ENCODE assay signal across 20 cellular contexts in genomic region chr5:96717874-96718273, GRCh38. TPM values are rescaled to one million over a fixed set of nuclear protein-coding genes. Genes with fewer than 3 reads are reported as not detected.
DNase-seq lines count a peak whose midpoint lies in the region; ATAC-seq and TF ChIP-seq lines count a peak whose summit lies in the region.
"Had no signal": no experiment of that assay in that cellular context is flagged by ENCODE, and none has a peak within 500 bp of the region (broad histone marks: within the 10 kb centered on the region; RNA-seq: fewer than 3 reads in every experiment).

No MANE protein-coding gene starts in this region.

- intact Hi-C loops in activated CD4-positive, alpha-beta T cell treated with anti-CD3 and anti-CD28 coated beads, Interleukin-2, amount 10 ng/mL, durations not matched to agents 24 days and 14 days (cut with micrococcal nuclease): no loop called here

- no peaks in the 10 kb centered on the region for H3K27me3 Mint-ChIP-seq in activated CD4-positive, alpha-beta T cell treated with anti-CD3 and anti-CD28 coated beads, Interleukin-2, amount 10 ng/mL, durations not matched to agents 24 days and 14 days
- H3K27me3 Mint-ChIP-seq in stimulated activated memory B cell treated with anti-CD40 and anti-IgM and Interleukin-4, amounts not matched to agents 10 μg/mL and 1 μg/mL and 100 μg/mL, for 72 hours: no peaks in the 10 kb centered on the region
- H3K27me3 Mint-ChIP-seq in endodermal cell (ENCODE audit: insufficient read depth): peaks cover 16% of the 10 kb centered on the region

- H3K4me3 Mint-ChIP-seq in activated CD4-positive, alpha-beta T cell treated with anti-CD3 and anti-CD28 coated beads, Interleukin-2, amount 10 ng/mL, durations not matched to agents 24 days and 14 days: no peak overlapping the region
- H3K4me3 Mint-ChIP-seq in stimulated activated memory B cell treated with anti-CD40 and anti-IgM and Interleukin-4, amounts not matched to agents 10 μg/mL and 1 μg/mL and 100 μg/mL, for 72 hours: no peak overlapping the region
- no peak overlapping the region for H3K4me3 Mint-ChIP-seq in endodermal cell
- H3K4me3 Mint-ChIP-seq: activated T-cell treated with anti-CD3 and anti-CD28 coated beads, Interleukin-2, amount 50 U/mL, for 4 hours had no signal

- no peak for TF ChIP-seq CTCF in endodermal cell (conservative IDR thresholded peaks at IDR 0.05)

- peak; percentile 24 for DNase-seq in activated CD4-positive, alpha-beta T cell treated with anti-CD3 and anti-CD28 coated beads, Interleukin-2, amount 10 ng/mL, durations not matched to agents 24 days and 14 days
- DNase-seq in activated CD4-positive, alpha-beta T cell treated with anti-CD3 and anti-CD28 coated beads for 4 hours: no peak
- DNase-seq in NCI-H2029 treated with DMSO at 0.1 percent for 48 hours (lab: John Stamatoyannopoulos, UW) (peak; percentile 10), amygdala (lab: John Stamatoyannopoulos, UW) (no peak), endodermal cell (no peak)
- DNase-seq: 8988T; activated CD4-positive, CD25-positive, alpha-beta regulatory T cell treated with anti-CD3 and anti-CD28 coated beads, Interleukin-2, amount 50 U/mL, for 72 hours; activated naive CD4-positive, alpha-beta T cell treated with anti-CD3 and anti-CD28 coated beads, Interleukin-2, amount 50 U/mL, for 16 hours; activated T-cell treated with anti-CD3 and anti-CD28 coated beads, Interleukin-2, amount 50 U/mL, for 4 hours; cerebellar nuclear complex; DND-41; NCI-H2227 treated with DMSO at 0.1 percent for 48 hours; SIG-M5 had no signal

- H3K36me3 Mint-ChIP-seq in activated CD4-positive, alpha-beta T cell treated with anti-CD3 and anti-CD28 coated beads, Interleukin-2, amount 10 ng/mL, durations not matched to agents 24 days and 14 days (ENCODE audit: low read depth): peaks cover 13% of the 10 kb centered on the region
- peaks cover 22% of the 10 kb centered on the region for H3K36me3 Mint-ChIP-seq in stimulated activated memory B cell treated with anti-CD40 and anti-IgM and Interleukin-4, amounts not matched to agents 10 μg/mL and 1 μg/mL and 100 μg/mL, for 72 hours
- H3K36me3 Mint-ChIP-seq in endodermal cell (ENCODE audit: low read depth): no peaks in the 10 kb centered on the region

- H3K4me3 ChIP-seq in esophagus (ENCODE audit: low read depth in 1 of 2, low read length in 2 of 2) (no peak overlapping the region), endodermal cell (ENCODE audit: low read length) (no peak overlapping the region)
- H3K4me3 ChIP-seq: ascending aorta, GM12878 had no signal

- ATAC-seq in stimulated activated memory B cell treated with anti-CD40 and anti-IgM and Interleukin-4, amounts not matched to agents 10 μg/mL and 1 μg/mL and 100 μg/mL, for 72 hours: no peak
- no peak for ATAC-seq in GM18520 (IDR thresholded peaks at IDR 0.05; ENCODE audit: unreplicated experiment)
- ATAC-seq: activated T-cell treated with anti-CD3 and anti-CD28 coated beads, Interleukin-2, amount 50 U/mL, for 4 hours; GM12878; HCT116; left lobe of liver had no signal

- H3K4me1 Mint-ChIP-seq in activated CD4-positive, alpha-beta T cell treated with anti-CD3 and anti-CD28 coated beads, Interleukin-2, amount 10 ng/mL, durations not matched to agents 24 days and 14 days: peaks cover 13% of the 10 kb centered on the region
- H3K4me1 Mint-ChIP-seq in stimulated activated memory B cell treated with anti-CD40 and anti-IgM and Interleukin-4, amounts not matched to agents 10 μg/mL and 1 μg/mL and 100 μg/mL, for 72 hours: peaks cover 43% of the 10 kb centered on the region
- H3K4me1 Mint-ChIP-seq in endodermal cell: peaks cover 55% of the 10 kb centered on the region

- H3K9me3 Mint-ChIP-seq in activated CD4-positive, alpha-beta T cell treated with anti-CD3 and anti-CD28 coated beads, Interleukin-2, amount 10 ng/mL, durations not matched to agents 24 days and 14 days: no peaks in the 10 kb centered on the region
- H3K9me3 Mint-ChIP-seq in stimulated activated memory B cell treated with anti-CD40 and anti-IgM and Interleukin-4, amounts not matched to agents 10 μg/mL and 1 μg/mL and 100 μg/mL, for 72 hours: no peaks in the 10 kb centered on the region
- H3K9me3 Mint-ChIP-seq in endodermal cell: no peaks in the 10 kb centered on the region
- H3K9me3 Mint-ChIP-seq: activated T-cell treated with anti-CD3 and anti-CD28 coated beads, Interleukin-2, amount 50 U/mL, for 4 hours had no signal

- WGBS in esophagus, 2 donors: 81 to 86% methylated on average over 1 of the region's 1 CpG
- 92% methylated on average over 1 of the region's 1 CpG; no CpG with 5 or more reads in 1 of the 2 experiments for WGBS in endodermal cell (ENCODE audit: insufficient coverage in 1 of 2, insufficient read length in 1 of 2), 2 experiments

- H3K36me3 ChIP-seq in esophagus (ENCODE audit: control insufficient read depth in 2 of 2, insufficient read depth in 2 of 2, low read length in 1 of 2): no peaks in the 10 kb centered on the region
- no peaks in the 10 kb centered on the region for H3K36me3 ChIP-seq in endodermal cell (ENCODE audit: control insufficient read depth, insufficient read depth, low read length)
- H3K36me3 ChIP-seq: ascending aorta had no signal

- H3K27ac Mint-ChIP-seq in activated CD4-positive, alpha-beta T cell treated with anti-CD3 and anti-CD28 coated beads, Interleukin-2, amount 10 ng/mL, durations not matched to agents 24 days and 14 days: no peak overlapping the region
- peak overlapping the region; percentile 40 for H3K27ac Mint-ChIP-seq in stimulated activated memory B cell treated with anti-CD40 and anti-IgM and Interleukin-4, amounts not matched to agents 10 μg/mL and 1 μg/mL and 100 μg/mL, for 72 hours
- H3K27ac Mint-ChIP-seq in endodermal cell: no peak overlapping the region

- H3K27me3 ChIP-seq in esophagus (ENCODE audit: control insufficient read depth in 1 of 2, insufficient read depth in 2 of 2, low read length in 2 of 2) (no peaks in the 10 kb centered on the region), endodermal cell (ENCODE audit: control insufficient read depth, insufficient read depth, low read length, poor library complexity, severe bottlenecking) (peaks cover 15% of the 10 kb centered on the region)
- H3K27me3 ChIP-seq: ascending aorta had no signal

- H3K9me3 ChIP-seq in esophagus (ENCODE audit: control insufficient read depth in 2 of 2, insufficient read depth in 1 of 2, low read depth in 1 of 2, low read length in 1 of 2) (no peaks in the 10 kb centered on the region), endodermal cell (ENCODE audit: control insufficient read depth, low read length) (no peaks in the 10 kb centered on the region)
- H3K9me3 ChIP-seq: ascending aorta had no signal

- peak overlapping the region; percentile 53 to 73 for H3K27ac ChIP-seq in esophagus (ENCODE audit: low read depth in 2 of 2, low read length in 1 of 2)
- no peak overlapping the region for H3K27ac ChIP-seq in endodermal cell (ENCODE audit: low read depth, low read length)
- H3K27ac ChIP-seq: ascending aorta had no signal

- no peak overlapping the region for H3K9ac ChIP-seq in endodermal cell (ENCODE audit: extremely low read depth, low read length, poor library complexity, severe bottlenecking)

- peaks cover 0 to 9% of the 10 kb centered on the region in 2 donors for H3K4me1 ChIP-seq in esophagus (ENCODE audit: control insufficient read depth in 2 of 2, insufficient read depth in 2 of 2, low read length in 1 of 2)
- H3K4me1 ChIP-seq in endodermal cell (ENCODE audit: control insufficient read depth, insufficient read depth, low read length): peaks cover 11% of the 10 kb centered on the region

RNA-seq across cellular contexts. Expression of gene CAST, which starts 55.7 kb away (rescaled TPM):
- 99.3 and 104 TPM in 2 replicates for total RNA-seq in activated CD4-positive, alpha-beta T cell treated with anti-CD3 and anti-CD28 coated beads, Interleukin-2, amount 10 ng/mL, durations not matched to agents 24 days and 14 days
- polyA plus RNA-seq in esophagus: 100 to 1,000 TPM; 205 to 245 TPM
- total RNA-seq in endodermal cell: 10 to 100 TPM; 33.5 to 36.2 TPM
- polyA plus RNA-seq in endodermal cell (2013, experiment 1 of 2): 35.6 TPM
- polyA plus RNA-seq in endodermal cell (2013, experiment 2 of 2): 35.5 TPM

Comparison
In these comparisons a context has a peak if more than half of its experiments do, and no peak if none do; other contexts are left out.
1. DNase-seq: peak in activated CD4-positive, alpha-beta T cell treated with anti-CD3 and anti-CD28 coated beads, Interleukin-2, amount 10 ng/mL, durations not matched to agents 24 days and 14 days (single experiment) and NCI-H2029 treated with DMSO at 0.1 percent for 48 hours (single experiment); none in activated CD4-positive, alpha-beta T cell treated with anti-CD3 and anti-CD28 coated beads for 4 hours (0 of 2), amygdala (0 of 56) and endodermal cell (single experiment).